Comparison of ENCODE assay signal across 17 cellular contexts in the genomic region with DNA sequence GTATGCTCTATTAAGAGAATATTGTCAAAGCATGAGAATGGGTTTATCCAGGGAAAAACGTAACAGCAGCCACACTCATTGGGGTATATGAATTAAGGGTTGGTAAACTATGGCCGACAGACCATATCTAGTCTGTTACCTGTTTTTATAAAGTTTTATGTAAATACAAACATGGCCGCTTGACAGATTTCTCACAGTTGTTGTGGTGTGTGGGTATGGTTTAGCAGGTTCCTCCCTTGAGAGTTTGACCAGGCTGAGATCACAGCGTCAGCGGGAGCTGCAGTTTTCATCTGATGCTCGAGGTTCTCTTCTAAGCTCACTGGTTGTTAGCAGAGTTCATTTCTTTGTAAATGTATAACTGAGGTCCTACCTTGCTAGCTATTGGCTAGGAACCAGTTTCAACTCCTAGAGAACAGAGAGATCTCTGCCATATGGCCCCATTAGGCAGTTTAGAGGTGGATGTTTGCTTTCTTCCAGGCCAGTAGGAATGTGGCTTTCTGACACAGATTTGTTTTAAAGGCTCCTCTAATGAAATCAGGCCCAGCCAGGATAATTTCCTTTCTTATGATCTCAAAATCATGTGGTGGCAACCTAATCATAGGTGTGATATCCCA. TPM values are rescaled to one million over a fixed set of nuclear protein-coding genes. Genes with fewer than 3 reads are reported as not detected.
DNase-seq lines count a peak whose midpoint lies in the region; TF ChIP-seq lines count a peak whose summit lies in the region.
"Had no signal": no experiment of that assay in that cellular context is flagged by ENCODE, and none has a peak within 500 bp of the region (broad histone marks: within the 10 kb centered on the region; RNA-seq: fewer than 3 reads in every experiment).

No MANE protein-coding gene starts in this region.

- H3K9me3 Mint-ChIP-seq in endothelial cell (ENCODE audit: unreplicated experiment) (no peaks in the 10 kb centered on the region), neural progenitor cell (no peaks in the 10 kb centered on the region)
- H3K9me3 Mint-ChIP-seq: CD4-positive, alpha-beta memory T cell had no signal

- no peaks in the 10 kb centered on the region for H4K20me1 ChIP-seq in neural progenitor cell (ENCODE audit: low read depth)

- no peaks in the 10 kb centered on the region for H3K4me1 ChIP-seq in neural progenitor cell

- no peak overlapping the region for H3K27ac ChIP-seq in neural progenitor cell
- H3K27ac ChIP-seq: C4-2B had no signal

- H3K36me3 ChIP-seq in neural progenitor cell: peaks cover 10% of the 10 kb centered on the region

- TF ChIP-seq CTCF in endothelial cell (IDR thresholded peaks at IDR 0.05; ENCODE audit: unreplicated experiment) (no peak), neural progenitor cell (IDR thresholded peaks at IDR 0.05) (no peak)

- DNase-seq in G401 (ENCODE audit: low spot score): peak; percentile 22
- peak; percentile 54 for DNase-seq in NCI-H69 (lab: John Stamatoyannopoulos, UW)
- DNase-seq in endothelial cell (ENCODE audit: low spot score): no peak
- DNase-seq in neural progenitor cell (ENCODE audit: low spot score): no peak
- DNase-seq in NCI-H82 treated with DMSO at 0.1 percent for 48 hours (lab: John Stamatoyannopoulos, UW; ENCODE audit: unreplicated experiment): no peak
- DNase-seq in NCI-H1417 (lab: John Stamatoyannopoulos, UW): no peak
- DNase-seq in NCI-H1092 (lab: John Stamatoyannopoulos, UW): no peak
- DNase-seq in activated naive CD4-positive, alpha-beta T cell (lab: John Stamatoyannopoulos, UW): no peak
- DNase-seq: CD4-positive, alpha-beta memory T cell; DMS153; DMS79 treated with DMSO at 0.1 percent for 48 hours; EL; GDM1; HCEC 1CT; HFFc6 had no signal

- no peaks in the 10 kb centered on the region for H3K27me3 Mint-ChIP-seq in endothelial cell (ENCODE audit: unreplicated experiment)
- no peaks in the 10 kb centered on the region for H3K27me3 Mint-ChIP-seq in neural progenitor cell (ENCODE audit: insufficient read depth, low read depth)
- H3K27me3 Mint-ChIP-seq: B cell; CD4-positive, alpha-beta memory T cell had no signal

- no peak overlapping the region for H3K4me2 ChIP-seq in neural progenitor cell

- no peak overlapping the region for H3K4me3 ChIP-seq in neural progenitor cell

- H3K4me3 Mint-ChIP-seq in endothelial cell (ENCODE audit: unreplicated experiment) (peak overlapping the region; percentile 18), neural progenitor cell (no peak overlapping the region)
- H3K4me3 Mint-ChIP-seq: B cell; CD4-positive, alpha-beta memory T cell; HFFc6 had no signal

- no peaks in the 10 kb centered on the region for H3F3A ChIP-seq in neural progenitor cell (ENCODE audit: low read depth)

- no peak overlapping the region for H2AFZ ChIP-seq in neural progenitor cell (replicated peaks)

- H3K27ac Mint-ChIP-seq in endothelial cell (ENCODE audit: unreplicated experiment) (no peak overlapping the region), neural progenitor cell (peak overlapping the region; percentile 65)
- H3K27ac Mint-ChIP-seq: B cell; CD4-positive, alpha-beta memory T cell; HFFc6 had no signal

- H3K9ac ChIP-seq in neural progenitor cell: no peak overlapping the region

- no peaks in the 10 kb centered on the region for H3K27me3 ChIP-seq in neural progenitor cell

- H3K36me3 Mint-ChIP-seq in endothelial cell (ENCODE audit: low read depth, unreplicated experiment) (peaks cover 54% of the 10 kb centered on the region), neural progenitor cell (peaks cover 35% of the 10 kb centered on the region)

- in situ Hi-C loops in G401 (cut with HindIII; ENCODE audit: low sequenced_read_pairs): no loop called here

- no peaks in the 10 kb centered on the region for H3K79me2 ChIP-seq in neural progenitor cell (ENCODE audit: low read depth)

- H3K4me1 Mint-ChIP-seq in endothelial cell (ENCODE audit: unreplicated experiment) (no peaks in the 10 kb centered on the region), neural progenitor cell (no peaks in the 10 kb centered on the region)
- H3K4me1 Mint-ChIP-seq: B cell; CD4-positive, alpha-beta memory T cell had no signal

- H3K9me3 ChIP-seq in neural progenitor cell (ENCODE audit: low read depth): no peaks in the 10 kb centered on the region

RNA-seq across cellular contexts. Expression of gene GRIK4, which starts 45.5 kb away (rescaled TPM):
- 0.37 and 0.51 TPM in 2 replicates for total RNA-seq in G401 (2014; rRNA removed; shearing (Covaris generic))
- total RNA-seq in endothelial cell (ENCODE audit: unreplicated experiment): 4.5 TPM
- total RNA-seq in neural progenitor cell (ENCODE audit: low replicate concordance): 0.36 and 0.68 TPM in 2 replicates
- total RNA-seq: CD4-positive, alpha-beta memory T cell; HFFc6 had no signal

Comparison
In these comparisons a context has a peak if more than half of its experiments do, and no peak if none do; other contexts are left out.
1. DNase-seq: peak in G401 (single experiment) and NCI-H69 (single experiment); none in endothelial cell (single experiment), neural progenitor cell (single experiment), NCI-H82 treated with DMSO at 0.1 percent for 48 hours (single experiment), NCI-H1417 (0 of 3), NCI-H1092 (single experiment) and activated naive CD4-positive, alpha-beta T cell (0 of 4).